ENCODE assay signal across 8 cellular contexts in the genomic region with DNA sequence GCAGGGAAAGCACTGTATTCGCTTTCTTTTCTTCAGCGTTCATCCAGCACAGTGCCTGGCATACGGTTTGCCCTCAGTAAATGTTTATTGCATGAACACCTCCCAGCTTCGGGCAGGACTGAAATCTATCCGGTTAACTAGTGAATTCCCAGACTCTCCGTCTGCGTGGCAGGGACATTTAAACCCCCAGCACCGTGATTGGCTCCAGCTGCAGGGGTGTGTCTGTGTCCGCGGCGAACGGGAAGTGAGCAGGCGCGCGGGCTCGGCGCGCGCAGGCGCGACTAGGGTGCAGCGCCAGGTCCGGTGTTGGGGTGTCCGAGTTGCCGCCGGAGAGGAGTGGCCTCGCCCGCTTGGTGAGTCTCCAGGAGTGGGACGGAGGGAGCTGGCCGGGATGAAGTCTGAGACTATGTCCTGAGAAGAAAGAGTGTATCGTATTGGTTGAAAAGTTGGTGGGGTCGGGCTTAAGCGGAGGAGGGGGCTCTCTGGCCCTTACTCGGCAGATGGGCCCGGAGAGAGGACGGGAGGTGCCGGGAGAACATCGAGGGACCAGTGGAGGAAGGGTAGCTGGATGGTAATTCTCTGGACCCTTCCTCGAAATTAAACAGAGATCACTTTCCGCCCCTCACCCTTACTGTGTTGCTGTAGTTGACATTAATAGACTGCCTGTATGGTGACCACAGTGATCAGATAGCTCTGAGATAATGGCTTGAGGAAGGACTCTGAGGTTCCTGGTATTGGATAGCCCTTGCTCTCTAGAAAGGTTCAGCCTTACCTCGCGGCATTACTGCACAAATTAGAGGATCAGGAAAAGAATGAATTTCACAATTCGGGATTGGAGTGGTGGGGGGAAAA.
DNase-seq lines count a peak whose midpoint lies in the region; ATAC-seq lines count a peak whose summit lies in the region.

SNAP23 (plus strand) TSS at position 274 of the 852 bp plus-strand sequence. CDS start 16,213 bp downstream, outside the sequence.

- ATAC-seq in GM19023 (IDR thresholded peaks at IDR 0.05; ENCODE audit: unreplicated experiment) (peak; percentile 88), HG03280 (IDR thresholded peaks at IDR 0.05; ENCODE audit: unreplicated experiment) (peak; percentile 76)
- ATAC-seq in activated CD4-positive, CD25-positive, alpha-beta regulatory T cell treated with anti-CD3 and anti-CD28 coated beads, Interleukin-2, amount 50 U/mL, for 24 hours, result peak; percentile 91 to 93
- ATAC-seq in central memory CD8-positive, alpha-beta T cell (replicated peaks; ENCODE audit: extremely low read depth, poor library complexity, severe bottlenecking), result peak; percentile 90

- H3K27me3 Mint-ChIP-seq in central memory CD8-positive, alpha-beta T cell, result no peaks in the 10 kb centered on the region

- H3K4me1 Mint-ChIP-seq in central memory CD8-positive, alpha-beta T cell, result peaks cover 61% of the 10 kb centered on the region

- no peaks in the 10 kb centered on the region for H3K9me3 Mint-ChIP-seq in central memory CD8-positive, alpha-beta T cell

- H3K4me3 Mint-ChIP-seq in central memory CD8-positive, alpha-beta T cell, result peak within 1 kb of the TSS; percentile 97

- peak within 1 kb of the TSS; percentile 94 for H3K27ac Mint-ChIP-seq in central memory CD8-positive, alpha-beta T cell (ENCODE audit: low read depth)

- peak; percentile 98 for DNase-seq in AG08395 (ENCODE audit: low spot score)
- peak; percentile 30 for DNase-seq in NCI-H446 treated with DMSO at 0.1 percent for 48 hours (lab: John Stamatoyannopoulos, UW)
- DNase-seq in central memory CD8-positive, alpha-beta T cell (ENCODE audit: low spot score in 2 of 2), result peak; percentile 50 to 53
- peak; percentile 98 for DNase-seq in iris pigment epithelial cell (ENCODE audit: low read depth)
- peak; percentile 64 to 77 for DNase-seq in stimulated activated CD4-positive, alpha-beta T cell treated with anti-CD3 and anti-CD28 coated beads, Interleukin-12 subunit alpha, Interleukin-12 subunit beta, amount 100 ng/mL, for 24 hours (ENCODE audit: low read depth in 2 of 2)

- H3K36me3 Mint-ChIP-seq in central memory CD8-positive, alpha-beta T cell (ENCODE audit: insufficient read depth), result peaks cover 14% of the 10 kb centered on the region

Comparison
In these comparisons a context has a peak if more than half of its experiments do, and no peak if none do; other contexts are left out.
1. Peak in every context shown above with its lines: DNase-seq and ATAC-seq.
2. DNase-seq: peak in every context shown above with its lines; median percentile 98 in AG08395; 98 in iris pigment epithelial cell; 70 in stimulated activated CD4-positive, alpha-beta T cell treated with anti-CD3 and anti-CD28 coated beads, Interleukin-12 subunit alpha, Interleukin-12 subunit beta, amount 100 ng/mL, for 24 hours; 52 in central memory CD8-positive, alpha-beta T cell; 30 in NCI-H446 treated with DMSO at 0.1 percent for 48 hours.